ENCODE assay signal across 10 cellular contexts in the genomic region with DNA sequence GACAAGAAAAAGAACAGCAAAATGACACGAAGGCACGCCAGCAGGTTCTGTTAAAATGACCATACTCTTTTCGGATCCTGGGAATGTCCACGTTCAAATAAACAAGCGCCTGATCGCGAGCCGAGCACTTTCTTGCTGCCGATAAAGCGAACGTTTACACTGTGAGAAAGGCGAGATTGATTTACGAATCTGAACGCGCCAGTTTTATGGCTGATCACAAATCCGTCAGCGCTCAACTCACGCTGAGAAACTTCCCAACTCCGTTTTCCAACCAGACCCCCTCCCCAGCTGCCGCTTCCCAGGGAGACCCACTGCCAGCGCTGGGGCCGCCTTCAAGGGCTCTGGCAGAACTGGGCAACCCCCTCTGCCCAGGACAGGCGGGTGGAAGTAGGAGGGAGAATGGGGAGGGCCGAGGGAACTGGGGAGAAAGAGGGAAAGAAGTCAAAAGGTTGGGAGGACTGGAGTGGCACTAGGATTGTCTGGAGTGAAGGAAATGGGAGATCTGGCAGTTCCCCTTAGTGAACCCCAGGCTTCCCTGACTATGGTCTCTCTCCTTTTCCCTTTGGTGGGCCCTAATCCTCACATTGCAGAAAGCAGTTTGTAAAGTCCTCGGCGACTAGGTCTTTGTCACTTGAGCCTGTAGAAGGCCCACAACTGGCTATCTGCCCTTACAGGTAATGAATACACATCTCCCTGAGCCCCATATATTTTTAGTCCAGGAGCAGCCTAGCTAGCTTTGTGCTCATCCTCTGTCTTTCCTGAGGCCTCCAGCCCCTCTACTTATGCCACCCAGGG. TPM values are rescaled to one million over a fixed set of nuclear protein-coding genes. Genes with fewer than 3 reads are reported as not detected.
A peak's percentile ranks its signal among the peaks of the same experiment; 100 is the strongest.
DNase-seq lines count a peak whose midpoint lies in the region; ATAC-seq and TF ChIP-seq lines count a peak whose summit lies in the region.
"Had no signal": no experiment of that assay in that cellular context is flagged by ENCODE, and none has a peak within 500 bp of the region (broad histone marks: within the 10 kb centered on the region; RNA-seq: fewer than 3 reads in every experiment).

No MANE protein-coding gene starts in this region.

- intact Hi-C loops in Panc1 (cut with micrococcal nuclease; ENCODE audit: unreplicated experiment), result no loop called here

- CTCF ChIA-PET in Panc1 (lab: Charles Lee), result no interaction called here

- no peaks in the 10 kb centered on the region for H3K9me3 ChIP-seq in Panc1 (ENCODE audit: control insufficient read depth, insufficient read depth, low read depth, low read length)
- no peaks in the 10 kb centered on the region for H3K9me3 ChIP-seq in skeletal muscle satellite cell (replicated peaks; ENCODE audit: low read length)

- TSS peak; percentile 0 for BruUV-seq in Panc1 (replicated peaks; lab: Mats Ljungman, UMichigan)

- peaks cover 14% of the 10 kb centered on the region for H3K36me3 ChIP-seq in Panc1 (ENCODE audit: control insufficient read depth, insufficient read depth, low read length)
- peaks cover 8% of the 10 kb centered on the region for H3K36me3 ChIP-seq in skeletal muscle satellite cell (ENCODE audit: insufficient read depth, low read length)

- POLR2A ChIA-PET in Panc1 (lab: Charles Lee), result no interaction called here

- H3K4me1 ChIP-seq in Panc1 (ENCODE audit: control insufficient read depth, insufficient read depth, low read length) (peaks cover 99% of the 10 kb centered on the region), skeletal muscle satellite cell (ENCODE audit: control insufficient read depth, insufficient read depth, low read length) (peaks cover 32% of the 10 kb centered on the region)

- peak overlapping the region; percentile 85 for H3K9ac ChIP-seq in skeletal muscle satellite cell (ENCODE audit: low read depth, low read length)

- ATAC-seq in Panc1, result peak; percentile 17; the same call in 1 of the 2 replicates
- ATAC-seq in GM21390 (IDR thresholded peaks at IDR 0.05; ENCODE audit: unreplicated experiment), result no peak
- ATAC-seq: activated CD8-positive, alpha-beta T cell treated with anti-CD3 and anti-CD28 coated beads for 36 hours had no signal

- H3K4me3 ChIP-seq in Panc1 (ENCODE audit: low read depth in 2 of 2, low read length in 2 of 2) (peak overlapping the region; percentile 22 to 99), fibroblast of mammary gland (ENCODE audit: control insufficient read depth, low read depth, low read length) (peak overlapping the region; percentile 34), skeletal muscle satellite cell (ENCODE audit: low read length) (peak overlapping the region; percentile 60)

- DNase-seq in Panc1 (ENCODE audit: low read depth, low spot score) (no peak), fibroblast of mammary gland (ENCODE audit: low read depth) (no peak), GM13976 (ENCODE audit: low spot score) (no peak), G401 (ENCODE audit: low spot score) (no peak)
- DNase-seq: activated CD8-positive, alpha-beta T cell treated with anti-CD3 and anti-CD28 coated beads for 36 hours; amniotic stem cell; Karpas-422 had no signal

- H3K4me2 ChIP-seq in skeletal muscle satellite cell (ENCODE audit: low read length), result peak overlapping the region; percentile 77

- in situ Hi-C loops in Panc1 (cut with HindIII; ENCODE audit: low pct_unique_long_range_greater_than_20kb, low sequenced_read_pairs) (no loop called here), GM13976 (cut with MboI; ENCODE audit: low sequenced_read_pairs, unreplicated experiment) (no loop called here), G401 (cut with HindIII; ENCODE audit: low sequenced_read_pairs) (no loop called here)

- peak overlapping the region; percentile 97 for H3K27ac ChIP-seq in Panc1 (ENCODE audit: low read length)

- TF ChIP-seq CTCF in Panc1 (IDR thresholded peaks at IDR 0.05), result no peak
- TF ChIP-seq CTCF in fibroblast of mammary gland (conservative IDR thresholded peaks at IDR 0.05; ENCODE audit: control insufficient read depth, insufficient read depth, low read depth, low read length), result no peak
- no peak for TF ChIP-seq CTCF in GM13976 (IDR thresholded peaks at IDR 0.05; ENCODE audit: borderline replicate concordance, control extremely low read depth, extremely low read depth, insufficient read depth, missing control alignments)

- H3K27me3 ChIP-seq in Panc1 (ENCODE audit: control insufficient read depth, insufficient read depth, low read length) (no peaks in the 10 kb centered on the region), skeletal muscle satellite cell (ENCODE audit: control insufficient read depth, insufficient read depth, low read length) (no peaks in the 10 kb centered on the region)

RNA-seq across cellular contexts. Expression of a gene that starts 6.9 kb away (rescaled TPM):
- total RNA-seq in Panc1 (2021; ENCODE audit: unreplicated experiment), result 27.9 TPM
- polyA plus RNA-seq in Panc1 (2012; ENCODE audit: insufficient read length), result 19.4 TPM
- 1.3 and 1.7 TPM in 2 replicates for total RNA-seq in skeletal muscle satellite cell (2012; rRNA removed)
- total RNA-seq in G401 (2014; rRNA removed; shearing (Covaris generic)), result 0.78 and 2.2 TPM in 2 replicates

RNA-seq across cellular contexts. Expression of a gene that starts 18.8 kb away (rescaled TPM):
- total RNA-seq in Panc1 (2021; ENCODE audit: unreplicated experiment), result 127 TPM
- polyA plus RNA-seq in Panc1 (2012; ENCODE audit: insufficient read length), result 113 TPM
- total RNA-seq in skeletal muscle satellite cell (2012; rRNA removed), result 1.1 and 6.3 TPM in 2 replicates
- total RNA-seq in G401 (2014; rRNA removed; shearing (Covaris generic)), result 0.74 and 12.0 TPM in 2 replicates

RNA-seq across cellular contexts. Expression of a gene that starts 22.4 kb away (rescaled TPM):
- total RNA-seq in Panc1 (2021; ENCODE audit: unreplicated experiment), result 67.2 TPM
- polyA plus RNA-seq in Panc1 (2012; ENCODE audit: insufficient read length), result 64.4 TPM
- under 0.01 TPM in 2 replicates for total RNA-seq in skeletal muscle satellite cell (2012; rRNA removed)
- 1.7 TPM in 1 of 2 replicates, not detected in the other for total RNA-seq in G401 (2014; rRNA removed; shearing (Covaris generic))
- total RNA-seq: activated CD8-positive, alpha-beta T cell treated with anti-CD3 and anti-CD28 coated beads for 36 hours had no signal

RNA-seq across cellular contexts. Expression of a gene that starts 26.3 kb away (rescaled TPM):
- total RNA-seq in Panc1 (2021; ENCODE audit: unreplicated experiment), result 70.1 TPM
- 66.6 TPM for polyA plus RNA-seq in Panc1 (2012; ENCODE audit: insufficient read length)
- total RNA-seq in skeletal muscle satellite cell (2012; rRNA removed), result 4.6 and 5.9 TPM in 2 replicates
- total RNA-seq in G401 (2014; rRNA removed; shearing (Covaris generic)), result 8.9 and 19.7 TPM in 2 replicates
- total RNA-seq: NCI-H460 had no signal

RNA-seq across cellular contexts. Expression of a gene that starts 33.6 kb away (rescaled TPM):
- total RNA-seq in Panc1 (2021; ENCODE audit: unreplicated experiment), result 196 TPM
- 167 TPM for polyA plus RNA-seq in Panc1 (2012; ENCODE audit: insufficient read length)
- 5.5 and 6.6 TPM in 2 replicates for total RNA-seq in skeletal muscle satellite cell (2012; rRNA removed)
- 0.92 and 2.0 TPM in 2 replicates for total RNA-seq in G401 (2014; rRNA removed; shearing (Covaris generic))
- total RNA-seq: activated CD8-positive, alpha-beta T cell treated with anti-CD3 and anti-CD28 coated beads for 36 hours had no signal

Comparison
In these comparisons a context has a peak if more than half of its experiments do, and no peak if none do; other contexts are left out.
1. RNA of a gene that starts 22.4 kb away (total RNA-seq): 67.2 TPM in Panc1 (single experiment); 1.7 TPM in G401; every median in the first group is over 10 times any median in the second.
2. Peak in every context shown above with its lines, with median percentiles within 50 percentile points of each other: H3K4me3 ChIP-seq.